In genomic region chr20:21246143-21246542, GRCh38 we compare ENCODE assay signal across 19 cellular contexts.
"Had no signal": no experiment of that assay in that cellular context is flagged by ENCODE, and none has a peak within 500 bp of the region (broad histone marks: within the 10 kb centered on the region; RNA-seq: fewer than 3 reads in every experiment).

No MANE protein-coding gene starts in this region.

- H3K9me3 ChIP-seq: colonic mucosa, gastrocnemius medialis, ovary, right lobe of liver, thoracic aorta, upper lobe of right lung, uterus had no signal

- H3K36me3 ChIP-seq: colonic mucosa, ovary, right lobe of liver, uterus had no signal

- H3K4me3 ChIP-seq: colonic mucosa, gastrocnemius medialis, lung, ovary, right lobe of liver, thoracic aorta, tibial nerve, upper lobe of right lung, uterus had no signal

- H3K27ac ChIP-seq: colonic mucosa, gastrocnemius medialis, ovary, right lobe of liver, thoracic aorta, tibial nerve, upper lobe of right lung, uterus had no signal

- H3K4me1 ChIP-seq: colonic mucosa, gastrocnemius medialis, right lobe of liver, tibial nerve, upper lobe of right lung, uterus had no signal

- H3K27me3 ChIP-seq: colonic mucosa, gastrocnemius medialis, ovary, right lobe of liver, tibial nerve, upper lobe of right lung, uterus had no signal

- ATAC-seq: effector memory CD8-positive, alpha-beta T cell; gastrocnemius medialis; left lobe of liver; natural killer cell; right lobe of liver; stimulated activated naive B cell treated with anti-CD40 and anti-IgM and Interleukin-4, amounts not matched to agents 10 μg/mL and 1 μg/mL and 100 μg/mL, for 72 hours had no signal

- DNase-seq: colonic mucosa; effector memory CD8-positive, alpha-beta T cell; foreskin fibroblast; gastrocnemius medialis; natural killer cell; occipital lobe; ovary; posterior cingulate gyrus; right lobe of liver; small intestine; stimulated activated CD4-positive, alpha-beta T cell treated with anti-CD3 and anti-CD28 coated beads, Interleukin-15, amount 100 ng/mL, for 24 hours; stimulated activated CD4-positive, alpha-beta T cell treated with anti-CD3 and anti-CD28 coated beads, Interleukin-2, amount 100 ng/mL, for 48 hours; stimulated activated naive B cell treated with anti-CD40 and anti-IgM and Interleukin-4, amounts not matched to agents 10 μg/mL and 1 μg/mL and 100 μg/mL, for 72 hours; upper lobe of right lung; uterus had no signal
